ENCODE assay signal across 19 cellular contexts in genomic region chr9:119802115-119802514, GRCh38.
DNase-seq lines count a peak whose midpoint lies in the region; ATAC-seq and TF ChIP-seq lines count a peak whose summit lies in the region.
"Had no signal": no experiment of that assay in that cellular context is flagged by ENCODE, and none has a peak within 500 bp of the region (broad histone marks: within the 10 kb centered on the region; RNA-seq: fewer than 3 reads in every experiment).

No MANE protein-coding gene starts in this region.

- H3K4me3 ChIP-seq in mesenchymal stem cell (ENCODE audit: insufficient read depth in 1 of 2, low read depth in 1 of 2, low read length in 2 of 2): no peak overlapping the region
- H3K4me3 ChIP-seq: transverse colon had no signal

- no peaks in the 10 kb centered on the region for H3K4me1 ChIP-seq in mesenchymal stem cell (ENCODE audit: control insufficient read depth, insufficient read depth, low read depth, low read length)

- no peak overlapping the region for H3K18ac ChIP-seq in mesenchymal stem cell (ENCODE audit: low read depth in 1 of 2, low read length in 2 of 2)

- no peak overlapping the region for H3K23ac ChIP-seq in mesenchymal stem cell (ENCODE audit: low read length in 2 of 2)

- no peaks in the 10 kb centered on the region for H3K27me3 ChIP-seq in mesenchymal stem cell (ENCODE audit: control insufficient read depth in 1 of 2, insufficient read depth in 1 of 2, low read length in 2 of 2)
- H3K27me3 ChIP-seq: transverse colon had no signal

- H2BK120ac ChIP-seq in mesenchymal stem cell (ENCODE audit: low read depth, low read length): no peak overlapping the region

- WGBS in mesenchymal stem cell: 51% methylated on average over 3 of the region's 3 CpGs

- H3K27ac ChIP-seq in mesenchymal stem cell (ENCODE audit: low read length, poor library complexity, severe bottlenecking) (no peak overlapping the region), substantia nigra (ENCODE audit: low read depth, low read length, poor library complexity, severe bottlenecking) (peak overlapping the region; percentile 4)
- H3K27ac ChIP-seq: transverse colon had no signal

- H3K4me2 ChIP-seq in mesenchymal stem cell (ENCODE audit: low read length, poor library complexity, severe bottlenecking): no peak overlapping the region

- H3K9me3 ChIP-seq in mesenchymal stem cell (ENCODE audit: control insufficient read depth, low read length): no peaks in the 10 kb centered on the region
- H3K9me3 ChIP-seq: transverse colon had no signal

- no peak for TF ChIP-seq CTCF in brain (conservative IDR thresholded peaks at IDR 0.05)

- intact Hi-C loops in activated naive CD4-positive, alpha-beta T cell treated with anti-CD3 and anti-CD28 coated beads for 36 hours (cut with micrococcal nuclease): no loop called here

- H3K36me3 ChIP-seq in mesenchymal stem cell (ENCODE audit: control insufficient read depth in 1 of 2, insufficient read depth in 2 of 2, low read depth in 1 of 2, low read length in 2 of 2): no peaks in the 10 kb centered on the region
- H3K36me3 ChIP-seq: transverse colon had no signal

- no peak overlapping the region for H4K91ac ChIP-seq in mesenchymal stem cell (ENCODE audit: low read length)

- H3K27ac Mint-ChIP-seq in brain: peak overlapping the region in 4 of 5 experiments; percentile 24 to 76 (median 62)
- H3K27ac Mint-ChIP-seq in activated naive CD4-positive, alpha-beta T cell treated with anti-CD3 and anti-CD28 coated beads for 36 hours: no peak overlapping the region
- H3K27ac Mint-ChIP-seq: naive thymus-derived CD4-positive, alpha-beta T cell had no signal

- no peak overlapping the region for H3K14ac ChIP-seq in mesenchymal stem cell (ENCODE audit: low read length in 2 of 2)

- peaks cover 13% of the 10 kb centered on the region for H3K4me1 Mint-ChIP-seq in brain
- H3K4me1 Mint-ChIP-seq in activated naive CD4-positive, alpha-beta T cell treated with anti-CD3 and anti-CD28 coated beads for 36 hours (ENCODE audit: low read depth): no peaks in the 10 kb centered on the region
- H3K4me1 Mint-ChIP-seq: naive thymus-derived CD4-positive, alpha-beta T cell had no signal

- H3K27me3 Mint-ChIP-seq in brain: no peaks in the 10 kb centered on the region
- no peaks in the 10 kb centered on the region for H3K27me3 Mint-ChIP-seq in activated naive CD4-positive, alpha-beta T cell treated with anti-CD3 and anti-CD28 coated beads for 36 hours (ENCODE audit: low read depth)

- no peak for ATAC-seq in activated CD4-positive, CD25-positive, alpha-beta regulatory T cell treated with anti-CD3 and anti-CD28 coated beads, Interleukin-2, amount 50 U/mL, for 24 hours
- ATAC-seq: activated T-cell treated with anti-CD3 and anti-CD28 coated beads, Interleukin-2, amount 50 U/mL, for 4 hours; naive thymus-derived CD4-positive, alpha-beta T cell had no signal

- no peak overlapping the region for H2BK12ac ChIP-seq in mesenchymal stem cell (ENCODE audit: low read length in 2 of 2)

- no peak overlapping the region for H4K8ac ChIP-seq in mesenchymal stem cell (ENCODE audit: low read length)

- CTCF ChIA-PET in activated naive CD4-positive, alpha-beta T cell treated with anti-CD3 and anti-CD28 coated beads for 36 hours (lab: Charles Lee): interaction anchor here (0.7 kb wide), 1 partner anchor 53 kb away, joined by 3 read pairs; no protein-coding TSS in a partner anchor

- H2AK5ac ChIP-seq in mesenchymal stem cell (ENCODE audit: low read length, severe bottlenecking): no peak overlapping the region

- no peaks in the 10 kb centered on the region for H3K36me3 Mint-ChIP-seq in brain
- no peaks in the 10 kb centered on the region for H3K36me3 Mint-ChIP-seq in activated naive CD4-positive, alpha-beta T cell treated with anti-CD3 and anti-CD28 coated beads for 36 hours (ENCODE audit: low read depth)
- H3K36me3 Mint-ChIP-seq: naive thymus-derived CD4-positive, alpha-beta T cell had no signal

- no peak overlapping the region for H3K4ac ChIP-seq in mesenchymal stem cell (ENCODE audit: low read depth in 1 of 2, low read length in 2 of 2)

- H2AFZ ChIP-seq in mesenchymal stem cell (ENCODE audit: low read depth, low read length): no peak overlapping the region

- DNase-seq in NCI-H69 (lab: John Stamatoyannopoulos, UW) (peak; percentile 15), mesenchymal stem cell (no peak), substantia nigra (lab: John Stamatoyannopoulos, UW) (no peak), activated gamma-delta T cell treated with Interleukin-2 at 50 U/mL for 16 hours (no peak)
- no peak for DNase-seq in activated naive CD4-positive, alpha-beta T cell treated with anti-CD3 and anti-CD28 coated beads for 36 hours
- DNase-seq: activated CD4-positive, CD25-positive, alpha-beta regulatory T cell; activated naive CD4-positive, alpha-beta T cell treated with anti-CD3 and anti-CD28 coated beads, Interleukin-2, amount 50 U/mL, for 16 hours; activated T-cell treated with anti-CD3 and anti-CD28 coated beads, Interleukin-2, amount 50 U/mL, for 4 hours; MV-4-11; naive thymus-derived CD4-positive, alpha-beta T cell; NCI-H1930; NCI-H345; NK-92 treated with Interleukin-12 subunit alpha and Interleukin-12 subunit beta, amount 100 ng/mL, for 24 hours; stimulated activated CD4-positive, alpha-beta T cell treated with anti-CD3 and anti-CD28 coated beads, Interleukin-1b, Interleukin-23, amount 100 ng/mL, for 48 hours; stimulated activated naive CD4-positive, alpha-beta T cell; T-helper 9 cell had no signal

- H2BK15ac ChIP-seq in mesenchymal stem cell (ENCODE audit: low read depth, poor library complexity, severe bottlenecking): no peak overlapping the region

- H2BK5ac ChIP-seq in mesenchymal stem cell (ENCODE audit: low read depth, low read length, poor library complexity, severe bottlenecking): no peak overlapping the region

- H3K9me3 Mint-ChIP-seq in brain: peaks cover 0 to 7% (median 0%) of the 10 kb centered on the region in 5 experiments
- no peaks in the 10 kb centered on the region for H3K9me3 Mint-ChIP-seq in activated naive CD4-positive, alpha-beta T cell treated with anti-CD3 and anti-CD28 coated beads for 36 hours
- H3K9me3 Mint-ChIP-seq: activated T-cell treated with anti-CD3 and anti-CD28 coated beads, Interleukin-2, amount 50 U/mL, for 4 hours had no signal

- no peaks in the 10 kb centered on the region for H3K79me1 ChIP-seq in mesenchymal stem cell (replicated peaks; ENCODE audit: low read length, poor library complexity, severe bottlenecking)

- peak overlapping the region; percentile 86 for H3K9ac ChIP-seq in mesenchymal stem cell (ENCODE audit: low read length)

- peak overlapping the region in 3 of 5 experiments; percentile 1 to 31 (median 17) for H3K4me3 Mint-ChIP-seq in brain
- no peak overlapping the region for H3K4me3 Mint-ChIP-seq in activated naive CD4-positive, alpha-beta T cell treated with anti-CD3 and anti-CD28 coated beads for 36 hours
- H3K4me3 Mint-ChIP-seq: activated T-cell treated with anti-CD3 and anti-CD28 coated beads, Interleukin-2, amount 50 U/mL, for 4 hours; naive thymus-derived CD4-positive, alpha-beta T cell had no signal
